In genomic region chr20:48157970-48158369, GRCh38 we compare ENCODE assay signal across 21 cellular contexts.
DNase-seq lines count a peak whose midpoint lies in the region; ATAC-seq, FAIRE-seq and TF ChIP-seq lines count a peak whose summit lies in the region.
"Had no signal": no experiment of that assay in that cellular context is flagged by ENCODE, and none has a peak within 500 bp of the region (broad histone marks: within the 10 kb centered on the region; RNA-seq: fewer than 3 reads in every experiment).

No MANE protein-coding gene starts in this region.

- no peak overlapping the region for H2AFZ ChIP-seq in osteoblast (ENCODE audit: low read length)
- H2AFZ ChIP-seq: GM23338 had no signal

- TF ChIP-seq CTCF in WERI-Rb-1 (IDR thresholded peaks at IDR 0.05; ENCODE audit: low read depth, low read length) (no peak), osteoblast (IDR thresholded peaks at IDR 0.05; ENCODE audit: extremely low read depth, low read depth, low read length) (no peak)

- no peak overlapping the region for H3K4me2 ChIP-seq in osteoblast (ENCODE audit: insufficient read depth, low read length)
- H3K4me2 ChIP-seq: GM23338 had no signal

- H3K27ac ChIP-seq in WERI-Rb-1 (peak overlapping the region; percentile 47; the same call in 1 of the 2 replicates), epithelial cell of prostate (peak overlapping the region; percentile 35), osteoblast (ENCODE audit: low read depth, low read length) (no peak overlapping the region)
- H3K27ac ChIP-seq: upper lobe of left lung had no signal

- DNase-seq in Ammon's horn (ENCODE audit: low spot score), result peak; percentile 35
- DNase-seq in WERI-Rb-1, result peak; percentile 41
- DNase-seq in epithelial cell of prostate (ENCODE audit: low read depth, low spot score), result no peak
- DNase-seq in osteoblast (ENCODE audit: insufficient read length, low spot score, missing footprints), result peak; percentile 81
- no peak for DNase-seq in GM12891 (ENCODE audit: insufficient read length, low spot score)
- no peak for DNase-seq in COLO668 (lab: John Stamatoyannopoulos, UW; ENCODE audit: unreplicated experiment)
- DNase-seq in NCI-H2107 treated with DMSO at 0.1 percent for 48 hours (lab: John Stamatoyannopoulos, UW; ENCODE audit: unreplicated experiment), result no peak
- DNase-seq: activated CD4-positive, alpha-beta T cell treated with anti-CD3 and anti-CD28 coated beads for 36 hours; activated gamma-delta T cell treated with Interleukin-2 at 50 U/mL for 16 hours; activated T-cell treated with anti-CD3 and anti-CD28 coated beads, Interleukin-2, amount 50 U/mL, for 24 hours; CD4-positive, alpha-beta memory T cell; HFFc6; MM.1S; NCI-H1436; NCI-H2107; NCI-H510A; nephron progenitor cell; stimulated activated CD4-positive, alpha-beta T cell treated with anti-CD3 and anti-CD28 coated beads, Interleukin-1b, Interleukin-23, amount 100 ng/mL, for 48 hours; upper lobe of left lung had no signal

- no peaks in the 10 kb centered on the region for H3K36me3 ChIP-seq in WERI-Rb-1
- H3K36me3 ChIP-seq in osteoblast (ENCODE audit: insufficient read depth, low read length), result no peaks in the 10 kb centered on the region
- H3K36me3 ChIP-seq: upper lobe of left lung had no signal

- no peak for TF ChIP-seq POLR2A in GM12891 (IDR thresholded peaks at IDR 0.05; ENCODE audit: low read depth, low read length)

- H3K4me1 ChIP-seq in osteoblast (ENCODE audit: insufficient read depth, low read length), result no peaks in the 10 kb centered on the region

- no peak overlapping the region for H3K4me3 ChIP-seq in WERI-Rb-1 (ENCODE audit: low read depth, low read length)
- H3K4me3 ChIP-seq in osteoblast (ENCODE audit: insufficient read depth, low read length), result no peak overlapping the region
- H3K4me3 ChIP-seq: GM23338, upper lobe of left lung had no signal

- no peak for ATAC-seq in GM21447 (IDR thresholded peaks at IDR 0.05; ENCODE audit: unreplicated experiment)
- ATAC-seq: activated CD4-positive, alpha-beta T cell treated with anti-CD3 and anti-CD28 coated beads for 36 hours; GM23338 had no signal

- no peaks in the 10 kb centered on the region for H4K20me1 ChIP-seq in osteoblast (ENCODE audit: insufficient read depth, low read length)

- H3K9me3 ChIP-seq in WERI-Rb-1 (ENCODE audit: severe bottlenecking) (peaks cover 8% of the 10 kb centered on the region), osteoblast (ENCODE audit: low read depth, low read length) (no peaks in the 10 kb centered on the region)

- no peak for FAIRE-seq in GM12891 (lab: Jason Lieb, UNC)

- H3K27me3 ChIP-seq in WERI-Rb-1 (ENCODE audit: insufficient read depth, low read depth, severe bottlenecking) (no peaks in the 10 kb centered on the region), osteoblast (ENCODE audit: insufficient read depth, low read length) (peaks cover 26% of the 10 kb centered on the region)
- H3K27me3 ChIP-seq: upper lobe of left lung had no signal

- H3K79me2 ChIP-seq in osteoblast (ENCODE audit: insufficient read depth, low read length), result no peaks in the 10 kb centered on the region

TF ChIP-seq in GM12891, 5 proteins besides CTCF, POLR2A, EP300 and RAD21:
- TF ChIP-seq POLR2AphosphoS5 (IDR thresholded peaks at IDR 0.05; ENCODE audit: low read depth, low read length) (no peak), POU2F2 (IDR thresholded peaks at IDR 0.05; ENCODE audit: low read depth, low read length) (no peak), TAF1 (IDR thresholded peaks at IDR 0.05; ENCODE audit: low read depth, low read length) (no peak), SPI1 (IDR thresholded peaks at IDR 0.05; ENCODE audit: low read depth, low read length) (no peak), PAX5 (IDR thresholded peaks at IDR 0.05; ENCODE audit: insufficient read depth, low read length, severe bottlenecking) (no peak)

Comparison
In these comparisons a context has a peak if more than half of its experiments do, and no peak if none do; other contexts are left out.
1. DNase-seq: peak in Ammon's horn (single experiment), WERI-Rb-1 (single experiment) and osteoblast (single experiment); none in epithelial cell of prostate (single experiment), GM12891 (single experiment), COLO668 (single experiment) and NCI-H2107 treated with DMSO at 0.1 percent for 48 hours (single experiment).